Comparison of ENCODE assay signal across 28 cellular contexts in the genomic region with DNA sequence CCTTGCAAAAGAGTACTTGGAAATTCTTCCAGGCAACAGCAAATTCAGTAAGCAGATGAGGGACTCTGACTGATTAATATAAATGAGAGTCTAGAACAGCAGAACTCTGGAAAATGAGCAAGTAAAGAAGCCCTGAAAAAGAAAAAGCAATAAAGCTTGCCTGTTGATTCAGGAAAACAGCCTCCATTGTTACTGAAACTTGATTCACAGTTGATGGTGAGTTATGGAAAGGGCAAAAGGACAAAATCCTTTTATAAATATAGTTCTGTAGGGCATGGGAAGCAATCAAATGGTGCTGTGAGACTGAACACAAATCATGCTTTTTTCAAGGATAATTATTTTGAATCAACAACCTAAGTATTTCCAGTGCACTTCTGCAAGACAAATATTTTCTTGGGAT.
"Had no signal": no experiment of that assay in that cellular context is flagged by ENCODE, and none has a peak within 500 bp of the region (broad histone marks: within the 10 kb centered on the region; RNA-seq: fewer than 3 reads in every experiment).

No MANE protein-coding gene starts in this region.

- DNase-seq: activated CD4-positive, alpha-beta T cell treated with anti-CD3 and anti-CD28 coated beads, Interleukin-2, amount 10 ng/mL, durations not matched to agents 7 days and 5 days; activated CD4-positive, alpha-beta T cell treated with anti-CD3 and anti-CD28 coated beads, Interleukin-2, amount 50 U/mL, for 48 hours; activated CD8-positive, alpha-beta T cell treated with anti-CD3 and anti-CD28 coated beads, Interleukin-2, amount 10 ng/mL, durations not matched to agents 7 days and 5 days; activated gamma-delta T cell; activated naive CD4-positive, alpha-beta T cell treated with Interleukin-2 at 50 U/mL for 16 hours; activated T-cell treated with anti-CD3 and anti-CD28 coated beads, Interleukin-2, amount 50 U/mL, for 24 hours; adrenal gland; caudate nucleus; cerebellar nuclear complex; NCI-H1092 treated with DMSO at 0.1 percent for 48 hours; NCI-H1417; NCI-H146; NCI-H187; NCI-H2029 treated with DMSO at 0.1 percent for 48 hours; NCI-H2171 treated with DMSO at 0.1 percent for 48 hours; NCI-H2227 treated with DMSO at 0.1 percent for 48 hours; NCI-H446; NCI-H510A treated with DMSO at 0.1 percent for 48 hours; PC-3; SIG-M5; T1000 had no signal

- H3K27ac ChIP-seq: RWPE1, SK-N-MC had no signal

- H3K9me3 ChIP-seq: adrenal gland had no signal

- H3K4me3 Mint-ChIP-seq: activated CD4-positive, alpha-beta T cell treated with anti-CD3 and anti-CD28 coated beads, Interleukin-2, amount 10 ng/mL, durations not matched to agents 7 days and 5 days; activated CD8-positive, alpha-beta T cell treated with anti-CD3 and anti-CD28 coated beads, Interleukin-2, amount 10 ng/mL, durations not matched to agents 7 days and 5 days; activated T-cell treated with anti-CD3 and anti-CD28 coated beads, Interleukin-2, amount 50 U/mL, for 24 hours; brain had no signal

- H3K9me3 Mint-ChIP-seq: activated CD4-positive, alpha-beta T cell treated with anti-CD3 and anti-CD28 coated beads, Interleukin-2, amount 10 ng/mL, durations not matched to agents 7 days and 5 days; activated naive CD4-positive, alpha-beta T cell treated with anti-CD3 and anti-CD28 coated beads, Interleukin-2, amount 50 U/mL, for 72 hours; activated T-cell treated with anti-CD3 and anti-CD28 coated beads, Interleukin-2, amount 50 U/mL, for 24 hours; activated T-helper 2 cell treated with anti-CD3 and anti-CD28 coated beads, Interferon-gamma antibody, Interleukin-2, Interleukin-4, amounts not matched to agents 10 μg/mL and 5 μg/mL and 100 μg/mL, durations not matched to agents 14 hours and 24 hours and 36 hours had no signal

- H3K36me3 ChIP-seq: adrenal gland had no signal

- H3K27me3 ChIP-seq: adrenal gland had no signal

- H3K36me3 Mint-ChIP-seq: activated naive CD4-positive, alpha-beta T cell treated with anti-CD3 and anti-CD28 coated beads, Interleukin-2, amount 50 U/mL, for 72 hours; brain had no signal

- ATAC-seq: activated CD8-positive, alpha-beta T cell treated with anti-CD3 and anti-CD28 coated beads, Interleukin-2, amount 10 ng/mL, durations not matched to agents 7 days and 5 days; activated naive CD4-positive, alpha-beta T cell treated with anti-CD3 and anti-CD28 coated beads, Interleukin-2, amount 50 U/mL, for 72 hours; K562; PC-3; Right ventricle myocardium inferior had no signal

- H3K4me1 Mint-ChIP-seq: activated CD4-positive, alpha-beta T cell treated with anti-CD3 and anti-CD28 coated beads, Interleukin-2, amount 10 ng/mL, durations not matched to agents 7 days and 5 days had no signal

- H3K4me3 ChIP-seq: adrenal gland, K562, SK-N-MC had no signal

- H3K27ac Mint-ChIP-seq: activated CD4-positive, alpha-beta T cell treated with anti-CD3 and anti-CD28 coated beads, Interleukin-2, amount 10 ng/mL, durations not matched to agents 7 days and 5 days; activated CD8-positive, alpha-beta T cell treated with anti-CD3 and anti-CD28 coated beads, Interleukin-2, amount 10 ng/mL, durations not matched to agents 7 days and 5 days; activated naive CD4-positive, alpha-beta T cell treated with anti-CD3 and anti-CD28 coated beads, Interleukin-2, amount 50 U/mL, for 72 hours; activated T-cell treated with anti-CD3 and anti-CD28 coated beads, Interleukin-2, amount 50 U/mL, for 24 hours; activated T-helper 2 cell treated with anti-CD3 and anti-CD28 coated beads, Interferon-gamma antibody, Interleukin-2, Interleukin-4, amounts not matched to agents 10 μg/mL and 5 μg/mL and 100 μg/mL, durations not matched to agents 14 hours and 24 hours and 36 hours had no signal
